Comparison of ENCODE assay signal across 13 cellular contexts in genomic region chr14:51939727-51940126, GRCh38. TPM values are rescaled to one million over a fixed set of nuclear protein-coding genes. Genes with fewer than 3 reads are reported as not detected.
DNase-seq lines count a peak whose midpoint lies in the region; ATAC-seq and TF ChIP-seq lines count a peak whose summit lies in the region.
"Had no signal": no experiment of that assay in that cellular context is flagged by ENCODE, and none has a peak within 500 bp of the region (broad histone marks: within the 10 kb centered on the region; RNA-seq: fewer than 3 reads in every experiment).

No MANE protein-coding gene starts in this region.

- no peak overlapping the region for H3K9ac ChIP-seq in BLaER1 treated with 17β-estradiol and CSF1 and Interleukin-3, amounts not matched to agents 10 nM and 100 nM

- POLR2A ChIA-PET in activated CD4-positive, alpha-beta memory T cell treated with anti-CD3 and anti-CD28 coated beads for 36 hours (lab: Charles Lee), result no interaction called here
- POLR2A ChIA-PET in OCI-LY7 (lab: Charles Lee), result interaction anchor here (0.6 to 0.7 kb wide), 2 partner anchors 37 to 79 kb away, joined by 3 to 4 read pairs; partner anchors contain the start of gene GNG2

- no peaks in the 10 kb centered on the region for H3K9me2 ChIP-seq in OCI-LY7 (ENCODE audit: insufficient read depth, low read length)

- peaks cover 0 to 64% (median 0%) of the 10 kb centered on the region in 11 experiments; a peak in 2 of 22 replicates for H4K20me1 ChIP-seq in BLaER1 treated with 17β-estradiol and CSF1 and Interleukin-3, amounts not matched to agents 10 nM and 100 nM
- H4K20me1 ChIP-seq in OCI-LY7 (ENCODE audit: insufficient read depth, low read length), result no peaks in the 10 kb centered on the region

- H3K27me3 ChIP-seq in BLaER1 treated with 17β-estradiol and CSF1 and Interleukin-3, amounts not matched to agents 10 nM and 100 nM, result no peaks in the 10 kb centered on the region
- no peaks in the 10 kb centered on the region for H3K27me3 ChIP-seq in H7 (ENCODE audit: control insufficient read depth, insufficient read depth, low read length)

- peak overlapping the region; percentile 9 for H3K27ac Mint-ChIP-seq in activated CD4-positive, alpha-beta memory T cell treated with anti-CD3 and anti-CD28 coated beads for 36 hours
- H3K27ac Mint-ChIP-seq in naive B cell, result peak overlapping the region in 4 of 6 donors; percentile 61 to 89 (median 68)

- H3K4me1 Mint-ChIP-seq in activated CD4-positive, alpha-beta memory T cell treated with anti-CD3 and anti-CD28 coated beads for 36 hours (ENCODE audit: low read depth), result peaks cover 54% of the 10 kb centered on the region
- peaks cover 14 to 30% (median 29%) of the 10 kb centered on the region in 3 donors for H3K4me1 Mint-ChIP-seq in naive B cell

- ATAC-seq in GM19025 (IDR thresholded peaks at IDR 0.05; ENCODE audit: low read depth, unreplicated experiment), result peak; percentile 58
- peak; percentile 35 to 50 for ATAC-seq in naive B cell (ENCODE audit: low read depth in 2 of 2)
- ATAC-seq: mucosa of descending colon, psoas muscle had no signal

- H2AFZ ChIP-seq in OCI-LY7 (ENCODE audit: low read length), result no peak overlapping the region

- BruUV-seq in OCI-LY7 (replicated peaks; lab: Mats Ljungman, UMichigan), result no TSS peak

- no peak for TF ChIP-seq CTCF in OCI-LY7 (conservative IDR thresholded peaks at IDR 0.05; ENCODE audit: low read length)

- no peak overlapping the region for H3K27ac ChIP-seq in BLaER1 treated with 17β-estradiol and CSF1 and Interleukin-3, amounts not matched to agents 10 nM and 100 nM
- no peak overlapping the region for H3K27ac ChIP-seq in OCI-LY7 (ENCODE audit: low read depth, low read length, poor library complexity, severe bottlenecking)
- H3K27ac ChIP-seq: psoas muscle had no signal

- no peak for DNase-seq in activated CD4-positive, alpha-beta memory T cell treated with anti-CD3 and anti-CD28 coated beads for 36 hours
- no peak for DNase-seq in naive B cell
- no peak for DNase-seq in OCI-LY7 (ENCODE audit: low spot score)
- DNase-seq in H7, result no peak
- DNase-seq in NK-92 (lab: John Stamatoyannopoulos, UW; ENCODE audit: unreplicated experiment), result no peak
- no peak for DNase-seq in hypothalamus (lab: John Stamatoyannopoulos, UW)
- DNase-seq: KG1, mucosa of descending colon, NCI-H1694, NCI-H526 treated with DMSO at 0.1 percent for 48 hours, psoas muscle had no signal

- intact Hi-C loops in activated CD4-positive, alpha-beta memory T cell treated with anti-CD3 and anti-CD28 coated beads for 36 hours (cut with micrococcal nuclease), result no loop called here
- intact Hi-C loops in OCI-LY7 (cut with micrococcal nuclease; ENCODE audit: unreplicated experiment), result no loop called here

- peaks cover 18 to 64% (median 33%) of the 10 kb centered on the region in 11 experiments; a peak in 21 of 22 replicates for H3K36me3 ChIP-seq in BLaER1 treated with 17β-estradiol and CSF1 and Interleukin-3, amounts not matched to agents 10 nM and 100 nM
- H3K36me3 ChIP-seq in OCI-LY7 (ENCODE audit: insufficient read depth, low read length) (no peaks in the 10 kb centered on the region), H7 (replicated peaks; ENCODE audit: control insufficient read depth, insufficient read depth, low read length) (no peaks in the 10 kb centered on the region)

- peaks cover 3% of the 10 kb centered on the region for H3K9me3 Mint-ChIP-seq in activated CD4-positive, alpha-beta memory T cell treated with anti-CD3 and anti-CD28 coated beads for 36 hours
- peaks cover 0 to 4% (median under 1%) of the 10 kb centered on the region in 7 donors for H3K9me3 Mint-ChIP-seq in naive B cell

- peaks cover 5 to 14% (median 8%) of the 10 kb centered on the region in 10 experiments; a peak in 12 of 20 replicates for H3K4me1 ChIP-seq in BLaER1 treated with 17β-estradiol and CSF1 and Interleukin-3, amounts not matched to agents 10 nM and 100 nM
- H3K4me1 ChIP-seq in OCI-LY7 (ENCODE audit: insufficient read depth, low read length, poor library complexity, severe bottlenecking), result no peaks in the 10 kb centered on the region
- H3K4me1 ChIP-seq: psoas muscle had no signal

- peaks cover 16 to 27% (median 19%) of the 10 kb centered on the region in 11 experiments; a peak in 19 of 22 replicates for H3K9me3 ChIP-seq in BLaER1 treated with 17β-estradiol and CSF1 and Interleukin-3, amounts not matched to agents 10 nM and 100 nM (replicated peaks in 1 of 11)
- no peaks in the 10 kb centered on the region for H3K9me3 ChIP-seq in OCI-LY7 (ENCODE audit: low read length)
- H3K9me3 ChIP-seq: mucosa of descending colon had no signal

- H3K4me3 ChIP-seq in BLaER1 treated with 17β-estradiol and CSF1 and Interleukin-3, amounts not matched to agents 10 nM and 100 nM, result no peak overlapping the region
- H3K4me3 ChIP-seq in OCI-LY7 (ENCODE audit: low read depth, low read length, poor library complexity, severe bottlenecking) (no peak overlapping the region), H7 (ENCODE audit: insufficient read depth, low read depth, low read length) (no peak overlapping the region)
- H3K4me3 ChIP-seq: mucosa of descending colon, psoas muscle had no signal

- no peaks in the 10 kb centered on the region for H3K27me3 Mint-ChIP-seq in activated CD4-positive, alpha-beta memory T cell treated with anti-CD3 and anti-CD28 coated beads for 36 hours
- no peaks in the 10 kb centered on the region for H3K27me3 Mint-ChIP-seq in naive B cell

- CTCF ChIA-PET in activated CD4-positive, alpha-beta memory T cell treated with anti-CD3 and anti-CD28 coated beads for 36 hours (lab: Charles Lee), result interaction anchor here (0.7 kb wide), 1 partner anchor 188 kb away, joined by 3 read pairs; no protein-coding TSS in a partner anchor
- CTCF ChIA-PET in OCI-LY7 (lab: Charles Lee; ENCODE audit: unreplicated experiment), result no interaction called here

- peaks cover 26% of the 10 kb centered on the region for H3K36me3 Mint-ChIP-seq in activated CD4-positive, alpha-beta memory T cell treated with anti-CD3 and anti-CD28 coated beads for 36 hours
- H3K36me3 Mint-ChIP-seq in naive B cell, result peaks cover 10 to 12% of the 10 kb centered on the region in 2 donors

- H3K79me2 ChIP-seq in OCI-LY7 (ENCODE audit: insufficient read depth, low read depth, low read length), result no peaks in the 10 kb centered on the region

- H3K4me2 ChIP-seq in BLaER1 treated with 17β-estradiol and CSF1 and Interleukin-3, amounts not matched to agents 10 nM and 100 nM, result peak overlapping the region in 7 of 11 experiments; percentile 7 to 33 (median 19); a peak in 9 of 22 replicates
- no peak overlapping the region for H3K4me2 ChIP-seq in OCI-LY7 (ENCODE audit: low read length)

- H3K4me3 Mint-ChIP-seq in activated CD4-positive, alpha-beta memory T cell treated with anti-CD3 and anti-CD28 coated beads for 36 hours, result no peak overlapping the region
- H3K4me3 Mint-ChIP-seq in naive B cell, result no peak overlapping the region

RNA-seq across cellular contexts. Expression of gene RTRAF, which starts 49.6 kb away (rescaled TPM):
- total RNA-seq in activated CD4-positive, alpha-beta memory T cell treated with anti-CD3 and anti-CD28 coated beads for 36 hours, result 100 to 1,000 TPM; 222 to 238 TPM
- 100 to 1,000 TPM in 5 of 6 donors, 10 to 100 TPM in 1; 95.0 to 184 (median 171) TPM for polyA plus RNA-seq in naive B cell (ENCODE audit: low read depth in 6 of 6)
- total RNA-seq in OCI-LY7 (2014; rRNA removed; shearing (Covaris generic)), result 194 and 244 TPM in 2 replicates
- 213 and 233 TPM in 2 replicates for total RNA-seq in OCI-LY7 (2022)
- total RNA-seq in H7 (2014; rRNA removed; shearing (Covaris generic)), result 321 and 401 TPM in 2 replicates
